ENCODE assay signal across 8 cellular contexts in genomic region chrX:17737707-17738001, GRCh38. TPM values are rescaled to one million over a fixed set of nuclear protein-coding genes. Genes with fewer than 3 reads are reported as not detected.
A peak's percentile ranks its signal among the peaks of the same experiment; 100 is the strongest.
DNase-seq lines count a peak whose midpoint lies in the region; ATAC-seq, FAIRE-seq and TF ChIP-seq lines count a peak whose summit lies in the region.

No MANE protein-coding gene starts in this region.

- H3K9me3 Mint-ChIP-seq in activated naive CD4-positive, alpha-beta T cell treated with anti-CD3 and anti-CD28 coated beads for 36 hours = no peaks in the 10 kb centered on the region
- no peaks in the 10 kb centered on the region for H3K9me3 Mint-ChIP-seq in stimulated activated naive CD8-positive, alpha-beta T cell treated with anti-CD3 and anti-CD28 coated beads, Interleukin-15, Interleukin-2, amounts not matched to agents 100 ng/mL and 50 ng/mL, for 24 hours

- H3K27ac ChIP-seq in keratinocyte (ENCODE audit: control insufficient read depth, insufficient read depth, low read length) = peak overlapping the region; percentile 80

- no peak for DNase-seq in AG10803 (ENCODE audit: low read depth)
- no peak for DNase-seq in activated naive CD4-positive, alpha-beta T cell treated with anti-CD3 and anti-CD28 coated beads for 36 hours
- no peak for DNase-seq in keratinocyte (ENCODE audit: low read depth, low spot score)
- no peak for DNase-seq in erythroblast (lab: John Stamatoyannopoulos, UW)
- no peak for DNase-seq in UCSD-AML1 (lab: John Stamatoyannopoulos, UW; ENCODE audit: unreplicated experiment)

- H3K4me2 ChIP-seq in keratinocyte (ENCODE audit: control insufficient read depth, extremely low read depth, insufficient read depth, low read depth, low read length) = peak overlapping the region; percentile 65

- TF ChIP-seq POLR2A in erythroblast (IDR thresholded peaks at IDR 0.05; ENCODE audit: low read length) = no peak

- H3K4me3 ChIP-seq in AG10803 (ENCODE audit: low read length) (peak overlapping the region; percentile 72), keratinocyte (ENCODE audit: control insufficient read depth in 2 of 3, extremely low read depth in 1 of 3, insufficient read depth in 2 of 3, low read depth in 1 of 3, low read length in 3 of 3) (peak overlapping the region; percentile 50 to 80 (median 79))

- TF ChIP-seq CTCF in AG10803 (conservative IDR thresholded peaks at IDR 0.05; ENCODE audit: low read length) (no peak), keratinocyte (optimal IDR thresholded peaks at IDR 0.05 in 1 of 3, IDR thresholded peaks at IDR 0.05 in 1 of 3, conservative IDR thresholded peaks at IDR 0.05 in 1 of 3; ENCODE audit: extremely low read depth in 1 of 3, insufficient read depth in 2 of 3, low read length in 3 of 3) (no peak)

- dilution Hi-C loops in keratinocyte (cut with MboI; ENCODE audit: extremely low pct_ligation_motif_present, low sequenced_read_pairs) = no loop called here

- H3K4me1 Mint-ChIP-seq in activated naive CD4-positive, alpha-beta T cell treated with anti-CD3 and anti-CD28 coated beads for 36 hours (ENCODE audit: low read depth) = peaks cover 32% of the 10 kb centered on the region
- H3K4me1 Mint-ChIP-seq in stimulated activated naive CD8-positive, alpha-beta T cell treated with anti-CD3 and anti-CD28 coated beads, Interleukin-15, Interleukin-2, amounts not matched to agents 100 ng/mL and 50 ng/mL, for 24 hours (ENCODE audit: low read depth) = peaks cover 30% of the 10 kb centered on the region

- peak overlapping the region; percentile 84 for H3K4me3 Mint-ChIP-seq in activated naive CD4-positive, alpha-beta T cell treated with anti-CD3 and anti-CD28 coated beads for 36 hours
- H3K4me3 Mint-ChIP-seq in stimulated activated naive CD8-positive, alpha-beta T cell treated with anti-CD3 and anti-CD28 coated beads, Interleukin-15, Interleukin-2, amounts not matched to agents 100 ng/mL and 50 ng/mL, for 24 hours = peak overlapping the region; percentile 88

- H3K79me2 ChIP-seq in keratinocyte (ENCODE audit: control insufficient read depth, insufficient read depth, low read length) = peaks cover 27% of the 10 kb centered on the region

- H3K9me3 ChIP-seq in keratinocyte (ENCODE audit: control insufficient read depth, low read depth, low read length) = no peaks in the 10 kb centered on the region

- peak overlapping the region; percentile 75 for H3K9ac ChIP-seq in keratinocyte (ENCODE audit: control insufficient read depth, extremely low read depth, insufficient read depth, low read length)

- no peaks in the 10 kb centered on the region for H3K36me3 ChIP-seq in keratinocyte (ENCODE audit: control insufficient read depth in 2 of 2, extremely low read depth in 1 of 2, insufficient read depth in 2 of 2, low read length in 2 of 2)

- FAIRE-seq in keratinocyte (lab: Jason Lieb, UNC) = no peak

- no peaks in the 10 kb centered on the region for H3K27me3 ChIP-seq in keratinocyte (ENCODE audit: control insufficient read depth, extremely low read depth, insufficient read depth, low read length)

- H3K9me1 ChIP-seq in keratinocyte (ENCODE audit: control insufficient read depth, extremely low read depth, insufficient read depth, low read length) = no peaks in the 10 kb centered on the region

- H2AFZ ChIP-seq in keratinocyte (ENCODE audit: control insufficient read depth, low read length) = peak overlapping the region; percentile 81

- no peaks in the 10 kb centered on the region for H3K27me3 Mint-ChIP-seq in activated naive CD4-positive, alpha-beta T cell treated with anti-CD3 and anti-CD28 coated beads for 36 hours (ENCODE audit: low read depth)
- H3K27me3 Mint-ChIP-seq in stimulated activated naive CD8-positive, alpha-beta T cell treated with anti-CD3 and anti-CD28 coated beads, Interleukin-15, Interleukin-2, amounts not matched to agents 100 ng/mL and 50 ng/mL, for 24 hours = no peaks in the 10 kb centered on the region

- H3K4me1 ChIP-seq in keratinocyte (ENCODE audit: control insufficient read depth, extremely low read depth, insufficient read depth, low read length) = no peaks in the 10 kb centered on the region

- ATAC-seq in HG03159 (IDR thresholded peaks at IDR 0.05; ENCODE audit: unreplicated experiment) (peak; percentile 19), GM18868 (IDR thresholded peaks at IDR 0.05; ENCODE audit: unreplicated experiment) (no peak)

- peak overlapping the region; percentile 88 for H3K27ac Mint-ChIP-seq in activated naive CD4-positive, alpha-beta T cell treated with anti-CD3 and anti-CD28 coated beads for 36 hours
- H3K27ac Mint-ChIP-seq in stimulated activated naive CD8-positive, alpha-beta T cell treated with anti-CD3 and anti-CD28 coated beads, Interleukin-15, Interleukin-2, amounts not matched to agents 100 ng/mL and 50 ng/mL, for 24 hours = peak overlapping the region; percentile 93

- H3K36me3 Mint-ChIP-seq in activated naive CD4-positive, alpha-beta T cell treated with anti-CD3 and anti-CD28 coated beads for 36 hours (ENCODE audit: low read depth) = no peaks in the 10 kb centered on the region
- no peaks in the 10 kb centered on the region for H3K36me3 Mint-ChIP-seq in stimulated activated naive CD8-positive, alpha-beta T cell treated with anti-CD3 and anti-CD28 coated beads, Interleukin-15, Interleukin-2, amounts not matched to agents 100 ng/mL and 50 ng/mL, for 24 hours (ENCODE audit: low read depth)

- intact Hi-C loops in activated naive CD4-positive, alpha-beta T cell treated with anti-CD3 and anti-CD28 coated beads for 36 hours (cut with micrococcal nuclease) = loop anchor here (1.0 to 10.0 kb wide), 13 partner anchors 35 to 1605 kb away; partner anchors contain the start of genes CTPS2, PDHA1, RAI2 and RS1

- CTCF ChIA-PET in activated naive CD4-positive, alpha-beta T cell treated with anti-CD3 and anti-CD28 coated beads for 36 hours (lab: Charles Lee) = interaction anchor here (0.7 to 1.2 kb wide), 2 partner anchors 12 to 43 kb away, joined by 3 to 4 read pairs; no protein-coding TSS in a partner anchor

- no peaks in the 10 kb centered on the region for H4K20me1 ChIP-seq in keratinocyte (ENCODE audit: control insufficient read depth, extremely low read depth, insufficient read depth, low read length)

RNA-seq across cellular contexts. Expression of gene SCML1, which starts 0.4 kb away (rescaled TPM):
- total RNA-seq in activated naive CD4-positive, alpha-beta T cell treated with anti-CD3 and anti-CD28 coated beads for 36 hours = 10 to 100 TPM; 11.4 to 11.8 TPM
- 12.2 to 19.9 TPM (median 14.1 TPM) in 3 replicates for polyA plus RNA-seq in keratinocyte
- 5.6 TPM for polyA plus RNA-seq in keratinocyte (2011; ENCODE audit: low read depth)
- 6.7 and 11.4 TPM in 2 replicates for polyA plus RNA-seq in keratinocyte (2011; cell fraction: cytosol; rRNA removed)
- polyA plus RNA-seq in keratinocyte (2011; cell fraction: nucleus; rRNA removed) = 24.4 and 26.8 TPM in 2 replicates
- 6.8 and 7.0 TPM in 2 replicates for polyA plus RNA-seq in keratinocyte (2012; ENCODE audit: low replicate concordance)
- 4.8 to 7.5 TPM (median 7.2 TPM) in 3 replicates for polyA minus RNA-seq in keratinocyte
- polyA minus RNA-seq in keratinocyte (2011; cell fraction: cytosol; rRNA and poly(A)+ RNA removed) = 4.8 TPM
- polyA minus RNA-seq in keratinocyte (2011; cell fraction: nucleus; rRNA and poly(A)+ RNA removed) = 5.7 and 8.6 TPM in 2 replicates
